Comparison of ENCODE assay signal across 8 cellular contexts in the genomic region with DNA sequence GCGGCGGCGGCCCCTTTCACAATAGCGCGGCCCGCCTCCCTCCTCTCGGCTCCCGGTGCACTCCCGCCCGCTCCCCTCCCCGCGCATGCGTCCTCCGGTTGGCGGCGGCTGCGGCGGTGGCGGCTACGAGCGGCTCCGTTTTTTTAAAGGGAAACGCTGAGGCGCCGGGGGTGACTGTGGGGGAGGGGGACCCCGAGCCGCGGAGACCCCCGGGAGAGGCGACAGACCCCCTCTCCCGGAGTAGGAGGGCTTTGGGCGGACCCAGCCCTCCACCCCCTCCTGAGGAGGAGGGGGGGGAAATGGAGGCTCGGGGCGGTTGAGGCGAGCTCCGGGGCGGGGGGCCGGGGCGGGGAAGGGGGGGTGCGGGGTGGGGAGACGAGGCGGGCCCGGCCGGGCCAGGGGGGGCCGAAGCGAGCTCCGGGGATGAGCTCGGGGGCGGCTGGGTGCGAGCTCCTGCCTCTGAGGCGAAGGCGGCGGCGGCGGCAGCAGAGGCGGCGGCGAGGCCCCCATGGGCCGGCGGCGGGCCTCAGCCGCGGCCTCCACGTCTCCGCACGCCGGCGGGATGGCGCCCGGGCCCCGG. TPM values are rescaled to one million over a fixed set of nuclear protein-coding genes. Genes with fewer than 3 reads are reported as not detected.
A peak's percentile ranks its signal among the peaks of the same experiment; 100 is the strongest.
DNase-seq lines count a peak whose midpoint lies in the region; ATAC-seq and TF ChIP-seq lines count a peak whose summit lies in the region.

A gene with protein sequence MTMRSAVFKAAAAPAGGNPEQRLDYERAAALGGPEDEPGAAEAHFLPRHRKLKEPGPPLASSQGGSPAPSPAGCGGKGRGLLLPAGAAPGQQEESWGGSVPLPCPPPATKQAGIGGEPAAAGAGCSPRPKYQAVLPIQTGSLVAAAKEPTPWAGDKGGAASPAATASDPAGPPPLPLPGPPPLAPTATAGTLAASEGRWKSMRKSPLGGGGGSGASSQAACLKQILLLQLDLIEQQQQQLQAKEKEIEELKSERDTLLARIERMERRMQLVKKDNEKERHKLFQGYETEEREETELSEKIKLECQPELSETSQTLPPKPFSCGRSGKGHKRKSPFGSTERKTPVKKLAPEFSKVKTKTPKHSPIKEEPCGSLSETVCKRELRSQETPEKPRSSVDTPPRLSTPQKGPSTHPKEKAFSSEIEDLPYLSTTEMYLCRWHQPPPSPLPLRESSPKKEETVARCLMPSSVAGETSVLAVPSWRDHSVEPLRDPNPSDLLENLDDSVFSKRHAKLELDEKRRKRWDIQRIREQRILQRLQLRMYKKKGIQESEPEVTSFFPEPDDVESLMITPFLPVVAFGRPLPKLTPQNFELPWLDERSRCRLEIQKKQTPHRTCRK (plus strand): TSS at position 86 of the 580 bp plus-strand sequence. CDS start 642 bp downstream, outside the sequence.

- peak within 1 kb of the TSS; percentile 98 for H3K27ac Mint-ChIP-seq in nephron progenitor cell

- no peak for TF ChIP-seq CTCF in fibroblast of villous mesenchyme (IDR thresholded peaks at IDR 0.05; ENCODE audit: insufficient read depth, low read depth, low read length)
- no peak for TF ChIP-seq CTCF in nephron progenitor cell (IDR thresholded peaks at IDR 0.05)

- DNase-seq in Ammon's horn (ENCODE audit: low spot score) (peak; percentile 88), KG1 (lab: John Stamatoyannopoulos, UW) (peak; percentile 45), SHP77 treated with DMSO at 0.1 percent for 48 hours (lab: John Stamatoyannopoulos, UW) (peak; percentile 39), fibroblast of villous mesenchyme (ENCODE audit: low read depth) (peak; percentile 84), nephron progenitor cell (peak; percentile 92)
- peak; percentile 79 for DNase-seq in activated gamma-delta T cell treated with anti-CD3 and anti-CD28 coated beads, Interleukin-2, amount 50 U/mL, for 16 hours (ENCODE audit: low read depth)
- peak; percentile 92 for DNase-seq in stimulated activated naive CD8-positive, alpha-beta T cell treated with anti-CD3 and anti-CD28 coated beads, Interleukin-15, Interleukin-2, amounts not matched to agents 100 U/mL and 50 U/mL, for 24 hours

- peak within 1 kb of the TSS; percentile 99 for H3K4me3 Mint-ChIP-seq in nephron progenitor cell

- H3K36me3 Mint-ChIP-seq in nephron progenitor cell (ENCODE audit: low read depth): peaks cover 26% of the 10 kb centered on the region

- peaks cover 56% of the 10 kb centered on the region for H3K4me1 Mint-ChIP-seq in nephron progenitor cell

- peak; percentile 53 for ATAC-seq in GM19395 (IDR thresholded peaks at IDR 0.05; ENCODE audit: unreplicated experiment)
- ATAC-seq in stimulated activated naive CD8-positive, alpha-beta T cell treated with anti-CD3 and anti-CD28 coated beads, Interleukin-15, Interleukin-2, amounts not matched to agents 100 U/mL and 50 U/mL, for 24 hours: peak; percentile 66

- H3K9me3 Mint-ChIP-seq in nephron progenitor cell: no peaks in the 10 kb centered on the region

- no peaks in the 10 kb centered on the region for H3K27me3 Mint-ChIP-seq in nephron progenitor cell (ENCODE audit: low read depth, poor library complexity)

- peak within 1 kb of the TSS; percentile 92 for H3K4me3 ChIP-seq in fibroblast of villous mesenchyme (ENCODE audit: low read depth, low read length)

RNA-seq across cellular contexts. Expression of the gene that starts here (rescaled TPM):
- total RNA-seq in fibroblast of villous mesenchyme: 64.4 and 73.0 TPM in 2 replicates

Comparison
In these comparisons a context has a peak if more than half of its experiments do, and no peak if none do; other contexts are left out.
1. Peak in every context shown above with its lines: DNase-seq, ATAC-seq and H3K4me3 ChIP-seq.
2. DNase-seq: peak in every context shown above with its lines; median percentile 92 in nephron progenitor cell; 92 in stimulated activated naive CD8-positive, alpha-beta T cell treated with anti-CD3 and anti-CD28 coated beads, Interleukin-15, Interleukin-2, amounts not matched to agents 100 U/mL and 50 U/mL, for 24 hours; 88 in Ammon's horn; 84 in fibroblast of villous mesenchyme; 79 in activated gamma-delta T cell treated with anti-CD3 and anti-CD28 coated beads, Interleukin-2, amount 50 U/mL, for 16 hours; 45 in KG1; 39 in SHP77 treated with DMSO at 0.1 percent for 48 hours.